ENCODE assay signal across 23 cellular contexts in the genomic region with DNA sequence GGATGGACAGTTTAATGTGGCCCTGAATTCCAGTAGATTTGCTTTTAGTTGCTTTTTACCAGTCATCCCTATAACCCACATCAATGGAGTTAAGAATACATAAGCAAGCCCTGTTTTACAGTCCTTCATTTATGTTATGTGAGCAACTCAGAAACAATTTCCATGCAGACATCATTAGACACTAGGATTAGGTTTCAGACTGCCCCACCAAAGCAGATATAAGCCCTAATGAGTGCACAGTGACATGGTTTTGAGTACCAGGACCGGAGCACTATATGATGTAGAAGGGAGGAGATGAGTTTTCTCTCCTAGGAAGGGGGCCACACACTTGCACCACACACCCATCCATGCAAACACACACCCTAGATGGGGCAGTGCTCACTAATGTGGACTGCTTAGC. TPM values are rescaled to one million over a fixed set of nuclear protein-coding genes. Genes with fewer than 3 reads are reported as not detected.
"Had no signal": no experiment of that assay in that cellular context is flagged by ENCODE, and none has a peak within 500 bp of the region (broad histone marks: within the 10 kb centered on the region; RNA-seq: fewer than 3 reads in every experiment).

No MANE protein-coding gene starts in this region.

- H3K27me3 ChIP-seq: body of pancreas, heart left ventricle, pancreas, right atrium auricular region, testis, transverse colon had no signal

- H3K36me3 ChIP-seq: heart left ventricle, pancreas, prostate gland, right atrium auricular region, transverse colon had no signal

- H3K4me1 ChIP-seq: body of pancreas, heart left ventricle, prostate gland, right atrium auricular region, testis had no signal

- ATAC-seq: activated CD4-positive, alpha-beta T cell treated with anti-CD3 and anti-CD28 coated beads for 36 hours; activated CD8-positive, alpha-beta memory T cell treated with anti-CD3 and anti-CD28 coated beads, Interleukin-2, amount 10 ng/mL, durations not matched to agents 7 days and 5 days; activated CD8-positive, alpha-beta T cell treated with anti-CD3 and anti-CD28 coated beads, Interleukin-2, amount 10 ng/mL, durations not matched to agents 7 days and 5 days; activated naive CD4-positive, alpha-beta T cell treated with anti-CD3 and anti-CD28 coated beads, Interleukin-2, amount 50 U/mL, for 72 hours; body of pancreas; heart left ventricle; naive thymus-derived CD8-positive, alpha-beta T cell had no signal

- H3K9me3 ChIP-seq: pancreas, prostate gland, testis, transverse colon had no signal

- DNase-seq: activated CD4-positive, alpha-beta T cell treated with anti-CD3 and anti-CD28 coated beads for 36 hours; activated CD4-positive, CD25-positive, alpha-beta regulatory T cell; activated CD8-positive, alpha-beta memory T cell treated with anti-CD3 and anti-CD28 coated beads, Interleukin-2, amount 10 ng/mL, durations not matched to agents 7 days and 5 days; activated CD8-positive, alpha-beta T cell treated with anti-CD3 and anti-CD28 coated beads, Interleukin-2, amount 10 ng/mL, durations not matched to agents 7 days and 5 days; activated naive CD4-positive, alpha-beta T cell; activated T-cell treated with anti-CD3 and anti-CD28 coated beads, Interleukin-2, amount 50 U/mL, for 48 hours; aorta; dermis blood vessel endothelial cell; effector CD4-positive, alpha-beta T cell; heart left ventricle; hypothalamus; immature natural killer cell; naive thymus-derived CD8-positive, alpha-beta T cell; nucleus accumbens; stimulated activated CD4-positive, alpha-beta T cell treated with anti-CD3 and anti-CD28 coated beads, Interleukin-2, amount 100 ng/mL, for 48 hours; stimulated activated naive CD4-positive, alpha-beta T cell treated with Interleukin-2 at 50 U/mL for 16 hours; testis; transverse colon had no signal

- H3K27ac ChIP-seq: body of pancreas, heart left ventricle, pancreas, prostate gland, right atrium auricular region, testis, transverse colon had no signal

- H3K4me3 ChIP-seq: body of pancreas, heart left ventricle, pancreas, prostate gland, right atrium auricular region, testis, transverse colon had no signal

RNA-seq across cellular contexts. Expression of a gene that starts 15.5 kb away (rescaled TPM):
- total RNA-seq: activated CD8-positive, alpha-beta memory T cell treated with anti-CD3 and anti-CD28 coated beads, Interleukin-2, amount 10 ng/mL, durations not matched to agents 7 days and 5 days; activated CD8-positive, alpha-beta T cell treated with anti-CD3 and anti-CD28 coated beads, Interleukin-2, amount 10 ng/mL, durations not matched to agents 7 days and 5 days; activated naive CD4-positive, alpha-beta T cell treated with anti-CD3 and anti-CD28 coated beads, Interleukin-2, amount 50 U/mL, for 72 hours; naive thymus-derived CD8-positive, alpha-beta T cell had no signal
- polyA plus RNA-seq: immature natural killer cell; naive thymus-derived CD8-positive, alpha-beta T cell had no signal
